ENCODE assay signal across 2 cellular contexts in the genomic region with DNA sequence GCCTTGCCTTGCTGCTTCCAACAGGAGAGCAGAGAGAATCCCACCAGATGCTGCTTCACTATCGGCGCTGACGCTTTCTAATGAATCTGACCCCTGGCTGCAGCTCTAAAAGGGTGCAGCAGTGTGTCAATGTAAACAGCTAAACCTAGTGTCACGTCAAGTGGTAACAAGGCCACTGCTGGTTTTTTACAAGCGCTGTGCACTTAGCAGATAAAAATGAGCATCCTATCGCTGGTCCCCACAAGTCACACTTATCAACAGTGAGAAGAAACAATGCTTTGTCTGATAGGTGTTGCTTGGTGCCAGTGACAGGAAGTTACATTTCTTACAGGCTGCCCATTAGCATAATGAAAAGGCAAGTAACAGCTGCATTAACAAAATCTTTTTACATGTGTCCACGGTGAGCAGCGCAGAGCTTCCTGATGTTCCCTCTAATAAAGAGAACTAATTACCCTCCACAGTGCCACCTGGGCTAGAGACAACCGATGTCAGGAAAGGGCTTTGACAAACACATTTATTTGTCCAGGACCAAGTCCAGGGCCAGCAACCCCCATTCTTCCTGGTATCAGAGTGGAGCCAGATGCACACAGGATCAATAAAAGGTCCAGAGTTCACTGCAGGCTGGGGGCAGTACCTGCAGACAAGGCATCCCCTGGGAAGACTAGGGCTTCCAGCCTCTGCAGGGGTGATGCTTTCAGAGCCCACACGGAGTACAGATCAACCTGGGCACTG.
A peak's percentile ranks its signal among the peaks of the same experiment; 100 is the strongest.
TF ChIP-seq lines count a peak whose summit lies in the region.

No MANE protein-coding gene starts in this region.

TF ChIP-seq in HEK293T, 16 proteins besides CTCF, POLR2A, EP300 and RAD21:
- TF ChIP-seq, protein P1, sequence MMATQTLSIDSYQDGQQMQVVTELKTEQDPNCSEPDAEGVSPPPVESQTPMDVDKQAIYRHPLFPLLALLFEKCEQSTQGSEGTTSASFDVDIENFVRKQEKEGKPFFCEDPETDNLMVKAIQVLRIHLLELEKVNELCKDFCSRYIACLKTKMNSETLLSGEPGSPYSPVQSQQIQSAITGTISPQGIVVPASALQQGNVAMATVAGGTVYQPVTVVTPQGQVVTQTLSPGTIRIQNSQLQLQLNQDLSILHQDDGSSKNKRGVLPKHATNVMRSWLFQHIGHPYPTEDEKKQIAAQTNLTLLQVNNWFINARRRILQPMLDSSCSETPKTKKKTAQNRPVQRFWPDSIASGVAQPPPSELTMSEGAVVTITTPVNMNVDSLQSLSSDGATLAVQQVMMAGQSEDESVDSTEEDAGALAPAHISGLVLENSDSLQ (IDR thresholded peaks at IDR 0.05) = 0 out of 2 replicates have a peak, but pooled peaks have one; percentile 13
- no peak for TF ChIP-seq FOXK2 (IDR thresholded peaks at IDR 0.05)

TF ChIP-seq in K562, 482 proteins besides CTCF, POLR2A, EP300 and RAD21 (continues in another document):
- TF ChIP-seq CC2D1A (IDR thresholded peaks at IDR 0.05) (no peak), GATAD2A (IDR thresholded peaks at IDR 0.05) (no peak), CREM (IDR thresholded peaks at IDR 0.05; ENCODE audit: low read depth) (0 out of 2 replicates have a peak, but pooled peaks have one; percentile 22), POLR2AphosphoS5 (IDR thresholded peaks at IDR 0.05; ENCODE audit: control insufficient read depth, insufficient read depth, low read depth, low read length) (peak; percentile 51; the same call in 1 of the 2 replicates), ZNF140 (CRISPR knock-in tag; IDR thresholded peaks at IDR 0.05) (no peak), ZNF217 (CRISPR knock-in tag; IDR thresholded peaks at IDR 0.05) (no peak), NR2C1 (IDR thresholded peaks at IDR 0.05) (no peak), NR2C1 (tag; IDR thresholded peaks at IDR 0.05) (no peak), ZNF124 (CRISPR knock-in tag; IDR thresholded peaks at IDR 0.05) (no peak), ZBTB1 (CRISPR knock-in tag; IDR thresholded peaks at IDR 0.05; ENCODE audit: borderline replicate concordance, low read depth) (no peak), CTBP1 (IDR thresholded peaks at IDR 0.05; ENCODE audit: borderline replicate concordance) (no peak; the same call in 1 of the 2 replicates), FOXM1 (IDR thresholded peaks at IDR 0.05; ENCODE audit: low read depth) (no peak), FOXM1 (CRISPR knock-in tag; IDR thresholded peaks at IDR 0.05; ENCODE audit: low read depth) (no peak), IFI16 (CRISPR knock-in tag; IDR thresholded peaks at IDR 0.05) (no peak), TFAM (CRISPR knock-in tag; conservative IDR thresholded peaks at IDR 0.05) (no peak), ZFP36 (IDR thresholded peaks at IDR 0.05; ENCODE audit: low read depth, low read length, partially characterized antibody) (no peak), MYC (IDR thresholded peaks at IDR 0.05; ENCODE audit: low read depth, low read length) (no peak), MYC (CRISPR knock-in tag; IDR thresholded peaks at IDR 0.05; ENCODE audit: borderline replicate concordance, low read depth) (no peak), STAT5A (IDR thresholded peaks at IDR 0.05; ENCODE audit: borderline replicate concordance, low read length) (peak; percentile 23; the same call in 1 of the 2 replicates), HDAC3 (IDR thresholded peaks at IDR 0.05; ENCODE audit: borderline replicate concordance, partially characterized antibody) (no peak), ETV5 (CRISPR knock-in tag; IDR thresholded peaks at IDR 0.05; ENCODE audit: low read depth) (0 out of 2 replicates have a peak, but pooled peaks have one; percentile 38), SOX6 (IDR thresholded peaks at IDR 0.05) (peak; percentile 91), TAL1 (IDR thresholded peaks at IDR 0.05) (peak; percentile 81), KDM1A (IDR thresholded peaks at IDR 0.05) (0 out of 4 replicates have a peak, but pooled peaks of 1 of the 2 experiments have one; percentile 36), ZNF184 (CRISPR knock-in tag; IDR thresholded peaks at IDR 0.05) (no peak), ZBTB17 (CRISPR knock-in tag; IDR thresholded peaks at IDR 0.05) (no peak), XRCC5 (IDR thresholded peaks at IDR 0.05; ENCODE audit: low read depth, low read length) (no peak), SMARCE1 (IDR thresholded peaks at IDR 0.05) (no peak), MTA2 (IDR thresholded peaks at IDR 0.05; ENCODE audit: low read depth) (0 out of 2 replicates have a peak, but pooled peaks have one; percentile 32), MAFF (IDR thresholded peaks at IDR 0.05; ENCODE audit: low read length) (no peak), NCOA1 (IDR thresholded peaks at IDR 0.05; ENCODE audit: low read depth) (no peak), PTRF (tag; IDR thresholded peaks at IDR 0.05) (no peak), CBFA2T2 (conservative IDR thresholded peaks at IDR 0.05) (peak; percentile 69), ZNF12 (CRISPR knock-in tag; IDR thresholded peaks at IDR 0.05) (peak; percentile 85; the same call in 1 of the 2 replicates), LCOR (CRISPR knock-in tag; IDR thresholded peaks at IDR 0.05) (0 out of 2 replicates have a peak, but pooled peaks have one; percentile 29), JUND (IDR thresholded peaks at IDR 0.05; ENCODE audit: borderline replicate concordance, low read depth, low read length) (no peak), JUND (tag; IDR thresholded peaks at IDR 0.05; ENCODE audit: borderline replicate concordance, low read depth, low read length) (no peak)
- TF ChIP-seq, protein P2, sequence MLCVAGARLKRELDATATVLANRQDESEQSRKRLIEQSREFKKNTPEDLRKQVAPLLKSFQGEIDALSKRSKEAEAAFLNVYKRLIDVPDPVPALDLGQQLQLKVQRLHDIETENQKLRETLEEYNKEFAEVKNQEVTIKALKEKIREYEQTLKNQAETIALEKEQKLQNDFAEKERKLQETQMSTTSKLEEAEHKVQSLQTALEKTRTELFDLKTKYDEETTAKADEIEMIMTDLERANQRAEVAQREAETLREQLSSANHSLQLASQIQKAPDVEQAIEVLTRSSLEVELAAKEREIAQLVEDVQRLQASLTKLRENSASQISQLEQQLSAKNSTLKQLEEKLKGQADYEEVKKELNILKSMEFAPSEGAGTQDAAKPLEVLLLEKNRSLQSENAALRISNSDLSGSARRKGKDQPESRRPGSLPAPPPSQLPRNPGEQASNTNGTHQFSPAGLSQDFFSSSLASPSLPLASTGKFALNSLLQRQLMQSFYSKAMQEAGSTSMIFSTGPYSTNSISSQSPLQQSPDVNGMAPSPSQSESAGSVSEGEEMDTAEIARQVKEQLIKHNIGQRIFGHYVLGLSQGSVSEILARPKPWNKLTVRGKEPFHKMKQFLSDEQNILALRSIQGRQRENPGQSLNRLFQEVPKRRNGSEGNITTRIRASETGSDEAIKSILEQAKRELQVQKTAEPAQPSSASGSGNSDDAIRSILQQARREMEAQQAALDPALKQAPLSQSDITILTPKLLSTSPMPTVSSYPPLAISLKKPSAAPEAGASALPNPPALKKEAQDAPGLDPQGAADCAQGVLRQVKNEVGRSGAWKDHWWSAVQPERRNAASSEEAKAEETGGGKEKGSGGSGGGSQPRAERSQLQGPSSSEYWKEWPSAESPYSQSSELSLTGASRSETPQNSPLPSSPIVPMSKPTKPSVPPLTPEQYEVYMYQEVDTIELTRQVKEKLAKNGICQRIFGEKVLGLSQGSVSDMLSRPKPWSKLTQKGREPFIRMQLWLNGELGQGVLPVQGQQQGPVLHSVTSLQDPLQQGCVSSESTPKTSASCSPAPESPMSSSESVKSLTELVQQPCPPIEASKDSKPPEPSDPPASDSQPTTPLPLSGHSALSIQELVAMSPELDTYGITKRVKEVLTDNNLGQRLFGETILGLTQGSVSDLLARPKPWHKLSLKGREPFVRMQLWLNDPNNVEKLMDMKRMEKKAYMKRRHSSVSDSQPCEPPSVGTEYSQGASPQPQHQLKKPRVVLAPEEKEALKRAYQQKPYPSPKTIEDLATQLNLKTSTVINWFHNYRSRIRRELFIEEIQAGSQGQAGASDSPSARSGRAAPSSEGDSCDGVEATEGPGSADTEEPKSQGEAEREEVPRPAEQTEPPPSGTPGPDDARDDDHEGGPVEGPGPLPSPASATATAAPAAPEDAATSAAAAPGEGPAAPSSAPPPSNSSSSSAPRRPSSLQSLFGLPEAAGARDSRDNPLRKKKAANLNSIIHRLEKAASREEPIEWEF (CRISPR knock-in tag; IDR thresholded peaks at IDR 0.05) = no peak
- TF ChIP-seq, protein P3, sequence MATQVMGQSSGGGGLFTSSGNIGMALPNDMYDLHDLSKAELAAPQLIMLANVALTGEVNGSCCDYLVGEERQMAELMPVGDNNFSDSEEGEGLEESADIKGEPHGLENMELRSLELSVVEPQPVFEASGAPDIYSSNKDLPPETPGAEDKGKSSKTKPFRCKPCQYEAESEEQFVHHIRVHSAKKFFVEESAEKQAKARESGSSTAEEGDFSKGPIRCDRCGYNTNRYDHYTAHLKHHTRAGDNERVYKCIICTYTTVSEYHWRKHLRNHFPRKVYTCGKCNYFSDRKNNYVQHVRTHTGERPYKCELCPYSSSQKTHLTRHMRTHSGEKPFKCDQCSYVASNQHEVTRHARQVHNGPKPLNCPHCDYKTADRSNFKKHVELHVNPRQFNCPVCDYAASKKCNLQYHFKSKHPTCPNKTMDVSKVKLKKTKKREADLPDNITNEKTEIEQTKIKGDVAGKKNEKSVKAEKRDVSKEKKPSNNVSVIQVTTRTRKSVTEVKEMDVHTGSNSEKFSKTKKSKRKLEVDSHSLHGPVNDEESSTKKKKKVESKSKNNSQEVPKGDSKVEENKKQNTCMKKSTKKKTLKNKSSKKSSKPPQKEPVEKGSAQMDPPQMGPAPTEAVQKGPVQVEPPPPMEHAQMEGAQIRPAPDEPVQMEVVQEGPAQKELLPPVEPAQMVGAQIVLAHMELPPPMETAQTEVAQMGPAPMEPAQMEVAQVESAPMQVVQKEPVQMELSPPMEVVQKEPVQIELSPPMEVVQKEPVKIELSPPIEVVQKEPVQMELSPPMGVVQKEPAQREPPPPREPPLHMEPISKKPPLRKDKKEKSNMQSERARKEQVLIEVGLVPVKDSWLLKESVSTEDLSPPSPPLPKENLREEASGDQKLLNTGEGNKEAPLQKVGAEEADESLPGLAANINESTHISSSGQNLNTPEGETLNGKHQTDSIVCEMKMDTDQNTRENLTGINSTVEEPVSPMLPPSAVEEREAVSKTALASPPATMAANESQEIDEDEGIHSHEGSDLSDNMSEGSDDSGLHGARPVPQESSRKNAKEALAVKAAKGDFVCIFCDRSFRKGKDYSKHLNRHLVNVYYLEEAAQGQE (CRISPR knock-in tag; IDR thresholded peaks at IDR 0.05; ENCODE audit: low read depth) = no peak
- TF ChIP-seq, protein P4, sequence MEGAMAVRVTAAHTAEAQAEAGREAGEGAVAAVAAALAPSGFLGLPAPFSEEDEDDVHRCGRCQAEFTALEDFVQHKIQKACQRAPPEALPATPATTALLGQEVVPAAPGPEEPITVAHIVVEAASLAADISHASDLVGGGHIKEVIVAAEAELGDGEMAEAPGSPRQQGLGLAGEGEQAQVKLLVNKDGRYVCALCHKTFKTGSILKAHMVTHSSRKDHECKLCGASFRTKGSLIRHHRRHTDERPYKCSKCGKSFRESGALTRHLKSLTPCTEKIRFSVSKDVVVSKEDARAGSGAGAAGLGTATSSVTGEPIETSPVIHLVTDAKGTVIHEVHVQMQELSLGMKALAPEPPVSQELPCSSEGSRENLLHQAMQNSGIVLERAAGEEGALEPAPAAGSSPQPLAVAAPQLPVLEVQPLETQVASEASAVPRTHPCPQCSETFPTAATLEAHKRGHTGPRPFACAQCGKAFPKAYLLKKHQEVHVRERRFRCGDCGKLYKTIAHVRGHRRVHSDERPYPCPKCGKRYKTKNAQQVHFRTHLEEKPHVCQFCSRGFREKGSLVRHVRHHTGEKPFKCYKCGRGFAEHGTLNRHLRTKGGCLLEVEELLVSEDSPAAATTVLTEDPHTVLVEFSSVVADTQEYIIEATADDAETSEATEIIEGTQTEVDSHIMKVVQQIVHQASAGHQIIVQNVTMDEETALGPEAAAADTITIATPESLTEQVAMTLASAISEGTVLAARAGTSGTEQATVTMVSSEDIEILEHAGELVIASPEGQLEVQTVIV (CRISPR knock-in tag; IDR thresholded peaks at IDR 0.05; ENCODE audit: borderline replicate concordance) = no peak
- TF ChIP-seq, protein P5, sequence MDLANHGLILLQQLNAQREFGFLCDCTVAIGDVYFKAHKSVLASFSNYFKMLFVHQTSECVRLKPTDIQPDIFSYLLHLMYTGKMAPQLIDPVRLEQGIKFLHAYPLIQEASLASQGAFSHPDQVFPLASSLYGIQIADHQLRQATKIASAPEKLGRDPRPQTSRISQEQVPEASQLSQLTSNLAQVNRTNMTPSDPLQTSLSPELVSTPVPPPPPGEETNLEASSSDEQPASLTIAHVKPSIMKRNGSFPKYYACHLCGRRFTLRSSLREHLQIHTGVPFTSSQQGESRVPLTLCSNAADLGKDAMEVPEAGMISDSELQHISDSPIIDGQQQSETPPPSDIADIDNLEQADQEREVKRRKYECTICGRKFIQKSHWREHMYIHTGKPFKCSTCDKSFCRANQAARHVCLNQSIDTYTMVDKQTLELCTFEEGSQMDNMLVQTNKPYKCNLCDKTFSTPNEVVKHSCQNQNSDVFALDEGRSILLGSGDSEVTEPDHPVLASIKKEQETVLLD (IDR thresholded peaks at IDR 0.05) = no peak
- TF ChIP-seq, protein P6, sequence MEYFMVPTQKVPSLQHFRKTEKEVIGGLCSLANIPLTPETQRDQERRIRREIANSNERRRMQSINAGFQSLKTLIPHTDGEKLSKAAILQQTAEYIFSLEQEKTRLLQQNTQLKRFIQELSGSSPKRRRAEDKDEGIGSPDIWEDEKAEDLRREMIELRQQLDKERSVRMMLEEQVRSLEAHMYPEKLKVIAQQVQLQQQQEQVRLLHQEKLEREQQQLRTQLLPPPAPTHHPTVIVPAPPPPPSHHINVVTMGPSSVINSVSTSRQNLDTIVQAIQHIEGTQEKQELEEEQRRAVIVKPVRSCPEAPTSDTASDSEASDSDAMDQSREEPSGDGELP (CRISPR knock-in tag; IDR thresholded peaks at IDR 0.05; ENCODE audit: borderline replicate concordance) = 0 out of 2 replicates have a peak, but pooled peaks have one; percentile 17
- TF ChIP-seq, protein P7, sequence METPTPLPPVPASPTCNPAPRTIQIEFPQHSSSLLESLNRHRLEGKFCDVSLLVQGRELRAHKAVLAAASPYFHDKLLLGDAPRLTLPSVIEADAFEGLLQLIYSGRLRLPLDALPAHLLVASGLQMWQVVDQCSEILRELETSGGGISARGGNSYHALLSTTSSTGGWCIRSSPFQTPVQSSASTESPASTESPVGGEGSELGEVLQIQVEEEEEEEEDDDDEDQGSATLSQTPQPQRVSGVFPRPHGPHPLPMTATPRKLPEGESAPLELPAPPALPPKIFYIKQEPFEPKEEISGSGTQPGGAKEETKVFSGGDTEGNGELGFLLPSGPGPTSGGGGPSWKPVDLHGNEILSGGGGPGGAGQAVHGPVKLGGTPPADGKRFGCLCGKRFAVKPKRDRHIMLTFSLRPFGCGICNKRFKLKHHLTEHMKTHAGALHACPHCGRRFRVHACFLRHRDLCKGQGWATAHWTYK (CRISPR knock-in tag; IDR thresholded peaks at IDR 0.05) = peak; percentile 66; the same call in 1 of the 2 replicates
- TF ChIP-seq, protein P8, sequence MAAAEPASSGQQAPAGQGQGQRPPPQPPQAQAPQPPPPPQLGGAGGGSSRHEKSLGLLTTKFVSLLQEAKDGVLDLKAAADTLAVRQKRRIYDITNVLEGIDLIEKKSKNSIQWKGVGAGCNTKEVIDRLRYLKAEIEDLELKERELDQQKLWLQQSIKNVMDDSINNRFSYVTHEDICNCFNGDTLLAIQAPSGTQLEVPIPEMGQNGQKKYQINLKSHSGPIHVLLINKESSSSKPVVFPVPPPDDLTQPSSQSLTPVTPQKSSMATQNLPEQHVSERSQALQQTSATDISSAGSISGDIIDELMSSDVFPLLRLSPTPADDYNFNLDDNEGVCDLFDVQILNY (CRISPR knock-in tag; IDR thresholded peaks at IDR 0.05) = no peak
